16 cellular contexts compared by ENCODE assay signal in genomic region chr7:106597014-106597413, GRCh38.
A peak's percentile ranks its signal among the peaks of the same experiment; 100 is the strongest.
DNase-seq lines count a peak whose midpoint lies in the region; ATAC-seq and TF ChIP-seq lines count a peak whose summit lies in the region.
"Had no signal": no experiment of that assay in that cellular context is flagged by ENCODE, and none has a peak within 500 bp of the region (broad histone marks: within the 10 kb centered on the region; RNA-seq: fewer than 3 reads in every experiment).

No MANE protein-coding gene starts in this region.

- 79% methylated on average over 2 of the region's 2 CpGs for WGBS in mammary epithelial cell (ENCODE audit: low coverage, missing lambda C conversion rate)
- WGBS in IMR-90 (ENCODE audit: extremely low coverage in 2 of 2, insufficient read length in 1 of 2), 2 experiments = no CpG with 5 or more reads among the region's 2 CpGs

- no peak overlapping the region for H2BK120ac ChIP-seq in IMR-90 (ENCODE audit: low read depth, low read length)

- ATAC-seq in IMR-90 (ENCODE audit: low read depth) (no peak), GM18870 (IDR thresholded peaks at IDR 0.05; ENCODE audit: unreplicated experiment) (no peak), HG02973 (IDR thresholded peaks at IDR 0.05; ENCODE audit: unreplicated experiment) (no peak)
- ATAC-seq: A549, HCT116 had no signal

- H3K56ac ChIP-seq in IMR-90 (ENCODE audit: extremely low read depth, insufficient read depth, low read length) = no peak overlapping the region

- no peak overlapping the region for H4K91ac ChIP-seq in IMR-90 (ENCODE audit: insufficient read depth, low read depth, low read length)

- peaks cover 9% of the 10 kb centered on the region for H3K4me1 ChIP-seq in mammary epithelial cell (ENCODE audit: insufficient read depth, low read length)
- H3K4me1 ChIP-seq in breast epithelium = no peaks in the 10 kb centered on the region
- no peaks in the 10 kb centered on the region for H3K4me1 ChIP-seq in IMR-90 (ENCODE audit: control insufficient read depth, insufficient read depth, low read length)
- H3K4me1 ChIP-seq: A549 had no signal

- no peak overlapping the region for H2BK5ac ChIP-seq in IMR-90 (ENCODE audit: low read depth, low read length, poor library complexity, severe bottlenecking)

- BruUV-seq in mammary epithelial cell (replicated peaks; lab: Mats Ljungman, UMichigan) (no TSS peak), IMR-90 (replicated peaks; lab: Mats Ljungman, UMichigan) (no TSS peak)

- in situ Hi-C loops in mammary epithelial cell (cut with MboI; ENCODE audit: low sequenced_read_pairs in 2 of 2) = no loop called here
- in situ Hi-C loops in IMR-90 (cut with MboI; ENCODE audit: low sequenced_read_pairs) = no loop called here

- no peak overlapping the region for H3K23ac ChIP-seq in IMR-90 (ENCODE audit: low read depth, low read length)

- H3K9me3 ChIP-seq in mammary epithelial cell (replicated peaks; ENCODE audit: insufficient read depth, low read length) (no peaks in the 10 kb centered on the region), breast epithelium (no peaks in the 10 kb centered on the region), IMR-90 (ENCODE audit: control insufficient read depth, insufficient read depth, low read length) (no peaks in the 10 kb centered on the region)
- H3K9me3 ChIP-seq: A549, BE2C had no signal

- POLR2A ChIA-PET in IMR-90 (lab: Charles Lee; ENCODE audit: unreplicated experiment) = no interaction called here

- TF ChIP-seq POLR2A in breast epithelium (IDR thresholded peaks at IDR 0.05) (no peak), IMR-90 (IDR thresholded peaks at IDR 0.05; ENCODE audit: low read depth, low read length) (no peak)

- CTCF ChIA-PET in mammary epithelial cell (lab: Charles Lee; ENCODE audit: low non-redundant PET) = no interaction called here
- CTCF ChIA-PET in IMR-90 (lab: Yijun Ruan, JAX) = interaction anchor here (1.8 kb wide), 1 partner anchor 55 kb away, joined by 4 read pairs; no protein-coding TSS in a partner anchor

- H2AK9ac ChIP-seq in IMR-90 (replicated peaks; ENCODE audit: low read depth, low read length, poor library complexity) = no peak overlapping the region

- no peaks in the 10 kb centered on the region for H3K27me3 ChIP-seq in mammary epithelial cell (ENCODE audit: insufficient read depth, low read length)
- no peaks in the 10 kb centered on the region for H3K27me3 ChIP-seq in breast epithelium
- H3K27me3 ChIP-seq in IMR-90 (ENCODE audit: control insufficient read depth, insufficient read depth, low read length) = no peaks in the 10 kb centered on the region
- H3K27me3 ChIP-seq: BE2C had no signal

- H3K9me1 ChIP-seq in IMR-90 (ENCODE audit: insufficient read depth, low read length) = 0 out of 2 replicates have a peak, but pooled peaks cover 5% of the 10 kb centered on the region

- H3K79me1 ChIP-seq in IMR-90 (ENCODE audit: low read depth in 1 of 2, low read length in 2 of 2) = no peaks in the 10 kb centered on the region

- no peak overlapping the region; a peak in 1 of 4 replicates for H4K8ac ChIP-seq in IMR-90 (ENCODE audit: low read depth in 2 of 2, low read length in 2 of 2)

- H2BK20ac ChIP-seq in IMR-90 (ENCODE audit: low read depth, low read length) = no peak overlapping the region

- H4K20me1 ChIP-seq in mammary epithelial cell (ENCODE audit: insufficient read depth, low read length) (no peaks in the 10 kb centered on the region), IMR-90 (ENCODE audit: insufficient read depth, low read length) (no peaks in the 10 kb centered on the region)

- H3K27ac ChIP-seq in mammary epithelial cell (ENCODE audit: insufficient read depth, low read depth, low read length) (no peak overlapping the region), breast epithelium (no peak overlapping the region), IMR-90 (ENCODE audit: insufficient read depth, low read length) (no peak overlapping the region)
- H3K27ac ChIP-seq: A549, C4-2B, GM23248 had no signal

- peak overlapping the region; percentile 51 for H2AK5ac ChIP-seq in IMR-90 (ENCODE audit: low read depth, low read length)

- H4K5ac ChIP-seq in IMR-90 (ENCODE audit: low read depth, low read length) = no peak overlapping the region

- no peak overlapping the region for H2BK15ac ChIP-seq in IMR-90 (ENCODE audit: low read depth, low read length)

- peak overlapping the region; percentile 37 for H2AFZ ChIP-seq in mammary epithelial cell (ENCODE audit: low read depth, low read length)
- no peak overlapping the region for H2AFZ ChIP-seq in IMR-90 (replicated peaks; ENCODE audit: low read length, poor library complexity)
- H2AFZ ChIP-seq: GM23248 had no signal

- TF ChIP-seq CTCF in mammary epithelial cell (conservative IDR thresholded peaks at IDR 0.05 in 1 of 2, IDR thresholded peaks at IDR 0.05 in 1 of 2; ENCODE audit: extremely low read depth in 1 of 2, insufficient read depth in 1 of 2, low read depth in 1 of 2, low read length in 2 of 2) (no peak), breast epithelium (IDR thresholded peaks at IDR 0.05) (no peak), IMR-90 (conservative IDR thresholded peaks at IDR 0.05; ENCODE audit: low read depth, low read length) (no peak)

- H3K4ac ChIP-seq in IMR-90 (ENCODE audit: low read depth, low read length) = no peak overlapping the region

- H3K79me2 ChIP-seq in mammary epithelial cell (ENCODE audit: insufficient read depth, low read length) = no peaks in the 10 kb centered on the region

- no peak overlapping the region for H3K4me3 ChIP-seq in mammary epithelial cell (replicated peaks in 1 of 3; ENCODE audit: insufficient read depth in 1 of 3, low read depth in 2 of 3, low read length in 3 of 3)
- no peak overlapping the region for H3K4me3 ChIP-seq in breast epithelium
- no peak overlapping the region for H3K4me3 ChIP-seq in IMR-90 (ENCODE audit: insufficient read depth, low read depth, low read length)
- H3K4me3 ChIP-seq: A549, GM23248 had no signal

- H3K18ac ChIP-seq in IMR-90 (ENCODE audit: low read depth, low read length) = no peak overlapping the region

- intact Hi-C loops in mammary epithelial cell (cut with micrococcal nuclease) = no loop called here
- intact Hi-C loops in breast epithelium (cut with DNase I; ENCODE audit: low total_unique reads) = no loop called here
- intact Hi-C loops in IMR-90 (cut with micrococcal nuclease) = no loop called here

- dilution Hi-C loops in mammary epithelial cell (cut with HindIII; ENCODE audit: low sequenced_read_pairs) (no loop called here), IMR-90 (cut with HindIII; ENCODE audit: low sequenced_read_pairs, unreplicated experiment) (no loop called here)

- no peak for TF ChIP-seq RAD21 in IMR-90 (IDR thresholded peaks at IDR 0.05; ENCODE audit: low read length)

- H3K9ac ChIP-seq in mammary epithelial cell (ENCODE audit: insufficient read depth, low read length) (no peak overlapping the region), IMR-90 (ENCODE audit: low read depth, low read length) (no peak overlapping the region)
- H3K9ac ChIP-seq: GM23248 had no signal

- H3K4me2 ChIP-seq in mammary epithelial cell (ENCODE audit: insufficient read depth, low read depth, low read length) = no peak overlapping the region
- H3K4me2 ChIP-seq in IMR-90 (ENCODE audit: low read depth, low read length) = no peak overlapping the region
- H3K4me2 ChIP-seq: A549 had no signal

- DNase-seq in mammary epithelial cell (no peak), breast epithelium (ENCODE audit: low spot score in 2 of 2) (no peak), IMR-90 (no peak), NCI-H69 (lab: John Stamatoyannopoulos, UW) (peak; percentile 85)
- no peak for DNase-seq in activated CD4-positive, alpha-beta T cell treated with anti-CD3 and anti-CD28 coated beads for 1 hour
- DNase-seq: BE2C; CD4-positive, alpha-beta memory T cell; COR-L47; DMS79 treated with DMSO at 0.1 percent for 48 hours; EL; GM23248 had no signal

- H3K36me3 ChIP-seq in mammary epithelial cell (ENCODE audit: insufficient read depth, low read length) = no peaks in the 10 kb centered on the region
- no peaks in the 10 kb centered on the region for H3K36me3 ChIP-seq in breast epithelium
- H3K36me3 ChIP-seq in IMR-90 (ENCODE audit: control insufficient read depth, insufficient read depth, low read length) = no peaks in the 10 kb centered on the region
- H3K36me3 ChIP-seq: BE2C had no signal

- no peak overlapping the region for H3K14ac ChIP-seq in IMR-90 (replicated peaks; ENCODE audit: low read depth, low read length)

TF ChIP-seq in IMR-90, 13 proteins besides CTCF, POLR2A, EP300 and RAD21:
- TF ChIP-seq BHLHE40 (IDR thresholded peaks at IDR 0.05; ENCODE audit: low read depth, low read length) (no peak), CHD1 (IDR thresholded peaks at IDR 0.05; ENCODE audit: low read depth, low read length) (no peak), SMC3 (IDR thresholded peaks at IDR 0.05; ENCODE audit: low read depth, low read length) (no peak), CEBPB (IDR thresholded peaks at IDR 0.05; ENCODE audit: low read depth, low read length) (no peak), RCOR1 (IDR thresholded peaks at IDR 0.05; ENCODE audit: insufficient replicate concordance, low read length) (no peak), MAZ (IDR thresholded peaks at IDR 0.05; ENCODE audit: borderline replicate concordance, low read depth, low read length) (no peak), FOS (IDR thresholded peaks at IDR 0.05; ENCODE audit: low read depth, low read length) (no peak), RFX5 (IDR thresholded peaks at IDR 0.05; ENCODE audit: low read depth, low read length) (no peak), USF2 (IDR thresholded peaks at IDR 0.05; ENCODE audit: low read depth, low read length) (no peak), MAFK (IDR thresholded peaks at IDR 0.05; ENCODE audit: low read depth, low read length) (no peak), NFE2L2 (IDR thresholded peaks at IDR 0.05; ENCODE audit: low read depth, low read length) (no peak), MXI1 (IDR thresholded peaks at IDR 0.05; ENCODE audit: borderline replicate concordance, low read depth, low read length) (no peak)
- TF ChIP-seq, protein P1, sequence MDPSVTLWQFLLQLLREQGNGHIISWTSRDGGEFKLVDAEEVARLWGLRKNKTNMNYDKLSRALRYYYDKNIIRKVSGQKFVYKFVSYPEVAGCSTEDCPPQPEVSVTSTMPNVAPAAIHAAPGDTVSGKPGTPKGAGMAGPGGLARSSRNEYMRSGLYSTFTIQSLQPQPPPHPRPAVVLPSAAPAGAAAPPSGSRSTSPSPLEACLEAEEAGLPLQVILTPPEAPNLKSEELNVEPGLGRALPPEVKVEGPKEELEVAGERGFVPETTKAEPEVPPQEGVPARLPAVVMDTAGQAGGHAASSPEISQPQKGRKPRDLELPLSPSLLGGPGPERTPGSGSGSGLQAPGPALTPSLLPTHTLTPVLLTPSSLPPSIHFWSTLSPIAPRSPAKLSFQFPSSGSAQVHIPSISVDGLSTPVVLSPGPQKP (IDR thresholded peaks at IDR 0.05; ENCODE audit: borderline replicate concordance, low read depth, low read length) = no peak
